5 cellular contexts compared by ENCODE assay signal in the genomic region with DNA sequence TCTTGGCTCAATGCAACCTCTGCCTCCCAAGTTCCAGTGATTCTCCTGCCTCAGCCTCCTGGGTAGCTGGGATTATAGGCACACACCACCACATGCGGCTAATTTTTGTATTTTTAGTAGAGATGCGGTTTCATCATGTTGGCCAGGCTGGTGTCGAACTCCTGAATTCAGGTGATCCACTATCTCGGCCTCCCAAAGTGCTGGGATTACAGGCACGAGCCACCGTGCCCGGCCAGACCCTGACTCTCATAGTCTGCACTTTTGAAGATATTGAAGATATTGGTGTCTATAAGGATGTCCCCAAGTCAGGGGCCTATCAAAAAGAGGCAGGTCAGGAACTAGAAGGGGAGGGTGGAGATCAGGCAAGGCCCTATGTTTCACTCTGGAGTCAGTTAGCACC. TPM values are rescaled to one million over a fixed set of nuclear protein-coding genes. Genes with fewer than 3 reads are reported as not detected.
"Had no signal": no experiment of that assay in that cellular context is flagged by ENCODE, and none has a peak within 500 bp of the region (broad histone marks: within the 10 kb centered on the region; RNA-seq: fewer than 3 reads in every experiment).

No MANE protein-coding gene starts in this region.

RNA-seq across cellular contexts. Expression of a gene that starts 20.3 kb away (rescaled TPM):
- total RNA-seq: activated CD4-positive, alpha-beta memory T cell treated with anti-CD3 and anti-CD28 coated beads, Interleukin-2, amount 10 ng/mL, durations not matched to agents 7 days and 5 days; activated CD8-positive, alpha-beta memory T cell treated with anti-CD3 and anti-CD28 coated beads, Interleukin-2, amount 10 ng/mL, durations not matched to agents 7 days and 5 days; activated naive CD8-positive, alpha-beta T cell treated with anti-CD3 and anti-CD28 coated beads for 36 hours; LHCN-M2; NCI-H460 had no signal
